ENCODE assay signal across 11 cellular contexts in genomic region chr14:37171678-37172023, GRCh38. TPM values are rescaled to one million over a fixed set of nuclear protein-coding genes. Genes with fewer than 3 reads are reported as not detected.
DNase-seq lines count a peak whose midpoint lies in the region; ATAC-seq and TF ChIP-seq lines count a peak whose summit lies in the region.
"Had no signal": no experiment of that assay in that cellular context is flagged by ENCODE, and none has a peak within 500 bp of the region (broad histone marks: within the 10 kb centered on the region; RNA-seq: fewer than 3 reads in every experiment).

No MANE protein-coding gene starts in this region.

- H3K27ac Mint-ChIP-seq in activated CD8-positive, alpha-beta T cell treated with anti-CD3 and anti-CD28 coated beads for 36 hours = no peak overlapping the region
- no peak overlapping the region for H3K27ac Mint-ChIP-seq in activated CD8-positive, alpha-beta T cell treated with anti-CD3 and anti-CD28 coated beads, Interleukin-2, amount 10 ng/mL, durations not matched to agents 7 days and 5 days
- peak overlapping the region; percentile 99 to 100 (median 100) for H3K27ac Mint-ChIP-seq in nephron
- H3K27ac Mint-ChIP-seq: immature natural killer cell had no signal

- WGBS in aorta, 2 donors = 2 to 3% methylated on average over 6 of the region's 6 CpGs

- no peak for DNase-seq in activated CD8-positive, alpha-beta T cell treated with anti-CD3 and anti-CD28 coated beads for 36 hours
- no peak for DNase-seq in activated CD8-positive, alpha-beta T cell treated with anti-CD3 and anti-CD28 coated beads, Interleukin-2, amount 10 ng/mL, durations not matched to agents 7 days and 5 days
- no peak for DNase-seq in fibroblast of lung (ENCODE audit: low read depth in 2 of 2)
- no peak for DNase-seq in aorta
- no peak for DNase-seq in GM20000 (ENCODE audit: low spot score)
- DNase-seq in SKM-1 (lab: John Stamatoyannopoulos, UW; ENCODE audit: unreplicated experiment) = no peak
- DNase-seq: activated effector memory CD4-positive, alpha-beta T cell treated with anti-CD3 and anti-CD28 coated beads, Interleukin-2, amount 50 U/mL, for 16 hours; immature natural killer cell had no signal

- no peaks in the 10 kb centered on the region for H4K20me1 ChIP-seq in fibroblast of lung (ENCODE audit: control insufficient read depth, extremely low read depth, insufficient read depth, low read length)

- no peaks in the 10 kb centered on the region for H3K36me3 ChIP-seq in fibroblast of lung (ENCODE audit: control insufficient read depth, insufficient read depth, low read length)
- no peaks in the 10 kb centered on the region for H3K36me3 ChIP-seq in aorta (ENCODE audit: control insufficient read depth in 1 of 2, insufficient read depth in 2 of 2, low read length in 1 of 2)

- H3K4me3 ChIP-seq in fibroblast of lung (replicated peaks in 1 of 4; ENCODE audit: control extremely low read depth in 1 of 4, insufficient read depth in 1 of 4, low read depth in 3 of 4, low read length in 4 of 4) = peak overlapping the region; percentile 75 to 98 (median 86)
- H3K4me3 ChIP-seq in aorta (ENCODE audit: low read length in 2 of 2) = peak overlapping the region; percentile 78 to 82
- H3K4me3 ChIP-seq: GM12878 had no signal

- no peak for TF ChIP-seq CTCF in activated CD8-positive, alpha-beta T cell treated with anti-CD3 and anti-CD28 coated beads for 36 hours (IDR thresholded peaks at IDR 0.05)
- TF ChIP-seq CTCF in fibroblast of lung (conservative IDR thresholded peaks at IDR 0.05 in 1 of 2, IDR thresholded peaks at IDR 0.05 in 1 of 2; ENCODE audit: low read depth in 1 of 2, low read length in 2 of 2) (no peak), nephron (IDR thresholded peaks at IDR 0.05; ENCODE audit: unreplicated experiment in 3 of 3) (no peak), GM20000 (IDR thresholded peaks at IDR 0.05; ENCODE audit: extremely low read depth, missing control alignments) (no peak)

- no peak for ATAC-seq in activated CD8-positive, alpha-beta T cell treated with anti-CD3 and anti-CD28 coated beads for 36 hours
- no peak for ATAC-seq in activated CD8-positive, alpha-beta T cell treated with anti-CD3 and anti-CD28 coated beads, Interleukin-2, amount 10 ng/mL, durations not matched to agents 7 days and 5 days
- ATAC-seq in aorta (ENCODE audit: low FRiP score) (no peak), HG02970 (IDR thresholded peaks at IDR 0.05; ENCODE audit: low FRiP score, unreplicated experiment) (no peak)
- ATAC-seq: GM12878 had no signal

- H3K4me2 ChIP-seq in fibroblast of lung (ENCODE audit: extremely low read depth, insufficient read depth, low read length) = peak overlapping the region; percentile 94

- H3K9me3 Mint-ChIP-seq in activated CD8-positive, alpha-beta T cell treated with anti-CD3 and anti-CD28 coated beads for 36 hours = peaks cover 2% of the 10 kb centered on the region
- H3K9me3 Mint-ChIP-seq in activated CD8-positive, alpha-beta T cell treated with anti-CD3 and anti-CD28 coated beads, Interleukin-2, amount 10 ng/mL, durations not matched to agents 7 days and 5 days (ENCODE audit: insufficient read depth) = no peaks in the 10 kb centered on the region
- H3K9me3 Mint-ChIP-seq in nephron = no peaks in the 10 kb centered on the region

- peak overlapping the region; percentile 91 for H2AFZ ChIP-seq in fibroblast of lung (ENCODE audit: low read length)

- CTCF ChIA-PET in activated CD8-positive, alpha-beta T cell treated with anti-CD3 and anti-CD28 coated beads for 36 hours (lab: Charles Lee) = no interaction called here
- CTCF ChIA-PET in activated CD8-positive, alpha-beta T cell treated with anti-CD3 and anti-CD28 coated beads, Interleukin-2, amount 10 ng/mL, durations not matched to agents 7 days and 5 days (lab: Charles Lee) = no interaction called here

- peaks cover 2% of the 10 kb centered on the region for H3K36me3 Mint-ChIP-seq in activated CD8-positive, alpha-beta T cell treated with anti-CD3 and anti-CD28 coated beads for 36 hours (ENCODE audit: low read depth)
- H3K36me3 Mint-ChIP-seq in activated CD8-positive, alpha-beta T cell treated with anti-CD3 and anti-CD28 coated beads, Interleukin-2, amount 10 ng/mL, durations not matched to agents 7 days and 5 days (ENCODE audit: low read depth) = no peaks in the 10 kb centered on the region
- H3K36me3 Mint-ChIP-seq in nephron (ENCODE audit: low read depth) = no peaks in the 10 kb centered on the region

- H3K4me1 Mint-ChIP-seq in activated CD8-positive, alpha-beta T cell treated with anti-CD3 and anti-CD28 coated beads for 36 hours (ENCODE audit: low read depth) = no peaks in the 10 kb centered on the region
- H3K4me1 Mint-ChIP-seq in activated CD8-positive, alpha-beta T cell treated with anti-CD3 and anti-CD28 coated beads, Interleukin-2, amount 10 ng/mL, durations not matched to agents 7 days and 5 days (ENCODE audit: low read depth) = peaks cover 4% of the 10 kb centered on the region
- H3K4me1 Mint-ChIP-seq in nephron = peaks cover 27% of the 10 kb centered on the region
- H3K4me1 Mint-ChIP-seq: immature natural killer cell had no signal

- peak overlapping the region; percentile 43 for H3K4me3 Mint-ChIP-seq in activated CD8-positive, alpha-beta T cell treated with anti-CD3 and anti-CD28 coated beads for 36 hours
- H3K4me3 Mint-ChIP-seq in activated CD8-positive, alpha-beta T cell treated with anti-CD3 and anti-CD28 coated beads, Interleukin-2, amount 10 ng/mL, durations not matched to agents 7 days and 5 days = no peak overlapping the region
- peak overlapping the region; percentile 90 to 99 (median 94) for H3K4me3 Mint-ChIP-seq in nephron

- H3K27me3 ChIP-seq in fibroblast of lung (ENCODE audit: control insufficient read depth, insufficient read depth, low read length) = no peaks in the 10 kb centered on the region
- no peaks in the 10 kb centered on the region for H3K27me3 ChIP-seq in aorta (ENCODE audit: control insufficient read depth in 1 of 2, insufficient read depth in 2 of 2, low read length in 1 of 2)

- H3K27ac ChIP-seq in fibroblast of lung (ENCODE audit: insufficient read depth, low read length) (peak overlapping the region; percentile 92), aorta (ENCODE audit: low read depth in 1 of 2, low read length in 2 of 2) (no peak overlapping the region)

- H3K9me3 ChIP-seq in fibroblast of lung (ENCODE audit: control insufficient read depth, insufficient read depth, low read depth, low read length) (no peaks in the 10 kb centered on the region), aorta (ENCODE audit: control insufficient read depth, low read length) (peaks cover 1% of the 10 kb centered on the region)

- POLR2A ChIA-PET in activated CD8-positive, alpha-beta T cell treated with anti-CD3 and anti-CD28 coated beads for 36 hours (lab: Charles Lee) = no interaction called here
- POLR2A ChIA-PET in activated CD8-positive, alpha-beta T cell treated with anti-CD3 and anti-CD28 coated beads, Interleukin-2, amount 10 ng/mL, durations not matched to agents 7 days and 5 days (lab: Charles Lee) = no interaction called here

- H3K27me3 Mint-ChIP-seq in activated CD8-positive, alpha-beta T cell treated with anti-CD3 and anti-CD28 coated beads for 36 hours = peaks cover 19% of the 10 kb centered on the region
- H3K27me3 Mint-ChIP-seq in activated CD8-positive, alpha-beta T cell treated with anti-CD3 and anti-CD28 coated beads, Interleukin-2, amount 10 ng/mL, durations not matched to agents 7 days and 5 days (ENCODE audit: low read depth) = peaks cover 16% of the 10 kb centered on the region
- H3K27me3 Mint-ChIP-seq in nephron (ENCODE audit: low read depth) = no peaks in the 10 kb centered on the region

- H3K9ac ChIP-seq in fibroblast of lung (ENCODE audit: insufficient read depth, low read length) = no peak overlapping the region

- no peaks in the 10 kb centered on the region for H3K79me2 ChIP-seq in fibroblast of lung (ENCODE audit: control insufficient read depth, insufficient read depth, low read length)

- intact Hi-C loops in activated CD8-positive, alpha-beta T cell treated with anti-CD3 and anti-CD28 coated beads for 36 hours (cut with micrococcal nuclease) = no loop called here
- intact Hi-C loops in aorta (cut with DNase I) = no loop called here

- H3K4me1 ChIP-seq in fibroblast of lung (ENCODE audit: control insufficient read depth, extremely low read depth, insufficient read depth, low read length) (no peaks in the 10 kb centered on the region), aorta (ENCODE audit: control insufficient read depth in 1 of 2, insufficient read depth in 2 of 2, low read length in 2 of 2) (no peaks in the 10 kb centered on the region)

RNA-seq across cellular contexts. Expression of gene SLC25A21, which starts 0.8 kb away (rescaled TPM):
- not detected for total RNA-seq in activated CD8-positive, alpha-beta T cell treated with anti-CD3 and anti-CD28 coated beads for 36 hours
- total RNA-seq in activated CD8-positive, alpha-beta T cell treated with anti-CD3 and anti-CD28 coated beads, Interleukin-2, amount 10 ng/mL, durations not matched to agents 7 days and 5 days = not detected
- total RNA-seq in fibroblast of lung (0.26 and 0.50 TPM in 2 replicates), aorta (1 to 10 TPM in 1 of 2 donors, under 1 TPM in 1; 0.65 to 1.3 TPM)
- polyA plus RNA-seq in fibroblast of lung (0.62 and 1.0 TPM in 2 replicates), aorta (1 to 10 TPM in 1 of 2 donors, not detected in 1; 1.4 TPM)
- 0.51 and 1.0 TPM in 2 replicates for polyA plus RNA-seq in fibroblast of lung (2012)
- not detected in 2 replicates for polyA minus RNA-seq in fibroblast of lung (ENCODE audit: low replicate concordance)
- polyA plus RNA-seq: immature natural killer cell had no signal

RNA-seq across cellular contexts. Expression of gene MIPOL1, which starts 26.1 kb away (rescaled TPM):
- not detected for total RNA-seq in activated CD8-positive, alpha-beta T cell treated with anti-CD3 and anti-CD28 coated beads for 36 hours
- total RNA-seq in activated CD8-positive, alpha-beta T cell treated with anti-CD3 and anti-CD28 coated beads, Interleukin-2, amount 10 ng/mL, durations not matched to agents 7 days and 5 days = not detected
- total RNA-seq in fibroblast of lung (8.6 and 9.0 TPM in 2 replicates), aorta (10 to 100 TPM; 19.7 to 20.6 TPM)
- polyA plus RNA-seq in fibroblast of lung (4.3 and 6.4 TPM in 2 replicates), aorta (1 to 10 TPM; 3.4 to 4.1 TPM)
- 3.5 and 4.2 TPM in 2 replicates for polyA plus RNA-seq in fibroblast of lung (2012)
- 1.6 TPM in 1 of 2 replicates, not detected in the other for polyA minus RNA-seq in fibroblast of lung (ENCODE audit: low replicate concordance)
- total RNA-seq: GM12878 had no signal
- polyA plus RNA-seq: immature natural killer cell had no signal

Comparison
In these comparisons a context has a peak if more than half of its experiments do, and no peak if none do; other contexts are left out.
1. H3K27ac Mint-ChIP-seq: peak in nephron (3 of 3); none in activated CD8-positive, alpha-beta T cell treated with anti-CD3 and anti-CD28 coated beads for 36 hours (single experiment) and activated CD8-positive, alpha-beta T cell treated with anti-CD3 and anti-CD28 coated beads, Interleukin-2, amount 10 ng/mL, durations not matched to agents 7 days and 5 days (single experiment).